Comparison of ENCODE assay signal across 8 cellular contexts in the genomic region with DNA sequence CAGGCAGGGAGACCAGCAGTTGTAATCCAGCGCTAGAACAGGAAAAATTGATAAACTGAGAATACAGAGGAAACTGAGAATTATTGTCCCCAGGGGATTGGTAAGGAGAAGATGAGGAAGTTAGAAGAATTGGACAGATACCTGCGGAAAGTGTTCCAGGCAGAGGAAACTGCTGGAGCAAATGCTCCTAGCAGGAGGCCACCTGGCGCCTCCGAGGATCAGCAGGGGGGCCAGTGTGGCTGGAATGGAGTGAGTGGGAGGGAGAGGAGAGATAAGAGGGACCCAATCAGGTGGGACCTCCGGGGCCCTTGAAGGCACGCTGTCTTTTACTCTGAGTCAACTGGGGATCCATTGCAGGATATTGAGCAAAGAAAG. TPM values are rescaled to one million over a fixed set of nuclear protein-coding genes. Genes with fewer than 3 reads are reported as not detected.
DNase-seq lines count a peak whose midpoint lies in the region; ATAC-seq and TF ChIP-seq lines count a peak whose summit lies in the region.

No MANE protein-coding gene starts in this region.

- no peak for ATAC-seq in naive B cell (ENCODE audit: low read depth in 2 of 2)
- ATAC-seq in HG03378 (IDR thresholded peaks at IDR 0.05; ENCODE audit: unreplicated experiment): no peak
- no peak for ATAC-seq in HG03280 (IDR thresholded peaks at IDR 0.05; ENCODE audit: unreplicated experiment)

- peaks cover 45% of the 10 kb centered on the region for H3K4me1 ChIP-seq in Loucy (ENCODE audit: insufficient read depth, low read length, poor library complexity, severe bottlenecking)

- no peaks in the 10 kb centered on the region for H3K27me3 ChIP-seq in Loucy (ENCODE audit: insufficient read depth, low read length, poor library complexity, severe bottlenecking)

- peak overlapping the region; percentile 92 to 98 (median 96) for H3K27ac Mint-ChIP-seq in naive B cell

- peaks cover 55% of the 10 kb centered on the region for H3K79me2 ChIP-seq in Loucy (ENCODE audit: insufficient read depth, low read length)

- peak overlapping the region; percentile 90 for H3K9ac ChIP-seq in Loucy (ENCODE audit: low read depth, low read length, poor library complexity, severe bottlenecking)

- CTCF ChIA-PET in GM10248 (lab: Yijun Ruan, JAX): interaction anchor here (1.0 to 2.3 kb wide), 6 partner anchors 12 to 110 kb away, joined by 3 to 10 read pairs (median 5); no protein-coding TSS in a partner anchor

- H3K36me3 Mint-ChIP-seq in naive B cell: peaks cover 1 to 5% of the 10 kb centered on the region in 2 donors

- peaks cover 52 to 81% (median 71%) of the 10 kb centered on the region in 3 donors for H3K4me1 Mint-ChIP-seq in naive B cell

- no peaks in the 10 kb centered on the region for H3K9me3 ChIP-seq in Loucy (ENCODE audit: insufficient read depth, low read depth, low read length)

- DNase-seq in DMS 273 (lab: John Stamatoyannopoulos, UW; ENCODE audit: unreplicated experiment) (peak; percentile 58), choroid plexus epithelial cell (ENCODE audit: low read depth) (peak; percentile 44), naive B cell (peak; percentile 25), GM10248 (ENCODE audit: extremely low spot score) (no peak), HT-29 (ENCODE audit: low spot score) (no peak)

- peak overlapping the region; percentile 98 for H3K4me2 ChIP-seq in Loucy (ENCODE audit: low read depth, low read length, poor library complexity, severe bottlenecking)

- H3K9me3 Mint-ChIP-seq in naive B cell: no peaks in the 10 kb centered on the region

- no peaks in the 10 kb centered on the region for H3K36me3 ChIP-seq in Loucy (ENCODE audit: insufficient read depth, low read length)

- no peaks in the 10 kb centered on the region for H3K9me2 ChIP-seq in Loucy (replicated peaks; ENCODE audit: low read depth, low read length)

- POLR2A ChIA-PET in GM10248 (lab: Yijun Ruan, JAX): interaction anchor here (0.6 to 1.3 kb wide), 3 partner anchors 51 to 95 kb away, joined by 3 to 5 read pairs (median 4); no protein-coding TSS in a partner anchor

- no peaks in the 10 kb centered on the region for H3K27me3 Mint-ChIP-seq in naive B cell

- H2AFZ ChIP-seq in Loucy (ENCODE audit: low read length): peak overlapping the region; percentile 84

- H3K4me3 ChIP-seq in Loucy (ENCODE audit: low read length, poor library complexity, severe bottlenecking) (peak overlapping the region; percentile 95), choroid plexus epithelial cell (ENCODE audit: low read depth, low read length) (peak overlapping the region; percentile 88)

- TF ChIP-seq CTCF in Loucy (conservative IDR thresholded peaks at IDR 0.05; ENCODE audit: low read length): no peak
- no peak for TF ChIP-seq CTCF in choroid plexus epithelial cell (conservative IDR thresholded peaks at IDR 0.05; ENCODE audit: low read depth, low read length)
- no peak for TF ChIP-seq CTCF in GM10248 (IDR thresholded peaks at IDR 0.05; ENCODE audit: control extremely low read depth, extremely low read depth, low read depth, missing control alignments)

- H3F3A ChIP-seq in Loucy (ENCODE audit: low read depth): no peaks in the 10 kb centered on the region

- peaks cover 24% of the 10 kb centered on the region for H4K20me1 ChIP-seq in Loucy (ENCODE audit: insufficient read depth, low read length, poor library complexity, severe bottlenecking)

- H3K4me3 Mint-ChIP-seq in naive B cell: peak overlapping the region; percentile 82 to 99 (median 97)

RNA-seq across cellular contexts. Expression of a gene that starts 0.7 kb away (rescaled TPM):
- 100 to 1,000 TPM; 183 to 442 (median 326) TPM for polyA plus RNA-seq in naive B cell (ENCODE audit: low read depth in 6 of 6)
- 3.6 and 5.3 TPM in 2 replicates for total RNA-seq in HT-29 (2014; rRNA removed; shearing (Covaris generic))

Comparison
In these comparisons a context has a peak if more than half of its experiments do, and no peak if none do; other contexts are left out.
1. DNase-seq: peak in DMS 273 (single experiment), choroid plexus epithelial cell (single experiment) and naive B cell (single experiment); none in GM10248 (single experiment) and HT-29 (single experiment).